In the genomic region with DNA sequence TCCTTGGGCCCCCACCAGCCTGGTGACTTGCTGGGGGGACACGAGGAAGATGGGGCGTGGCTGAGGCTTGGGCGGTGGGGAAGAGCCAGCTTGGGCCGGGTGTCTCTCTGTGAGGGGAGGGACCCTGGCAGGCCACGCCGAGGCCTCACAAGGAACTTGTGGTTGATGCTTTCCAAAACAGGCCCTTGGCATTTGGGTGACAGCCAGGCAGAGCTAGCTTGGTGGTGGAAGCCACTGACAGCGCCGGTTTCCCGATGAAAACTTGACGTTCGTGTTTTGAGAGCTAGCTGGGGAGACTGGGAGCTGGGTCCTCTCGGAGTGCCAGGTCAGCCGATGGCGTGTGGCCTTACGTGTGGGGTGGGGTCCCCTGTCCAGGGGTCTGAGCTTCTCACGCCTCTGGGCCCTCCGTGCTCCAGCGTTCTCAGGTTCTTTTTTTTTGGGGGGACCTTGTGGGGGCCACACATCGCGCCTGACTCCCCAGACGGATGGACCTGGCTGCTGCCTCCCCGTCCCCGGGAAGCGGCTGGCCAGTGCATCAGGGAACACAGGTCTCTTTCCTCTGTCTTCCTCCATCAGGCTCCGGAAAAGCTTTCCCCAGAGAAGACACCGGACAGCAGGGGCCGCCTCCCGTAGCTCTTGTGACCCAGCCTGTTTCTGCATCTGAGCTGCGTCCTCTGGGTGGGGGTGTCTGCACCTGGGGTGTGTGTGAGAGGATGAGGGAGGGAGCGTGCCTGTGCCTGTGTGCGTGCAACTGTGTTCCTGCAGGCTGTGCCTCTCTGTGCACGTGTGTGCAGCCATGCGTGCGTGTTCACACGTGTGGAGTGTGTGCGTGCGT, we compare ENCODE assay signal across 8 cellular contexts.
DNase-seq lines count a peak whose midpoint lies in the region; ATAC-seq lines count a peak whose summit lies in the region.

No MANE protein-coding gene starts in this region.

- no peak overlapping the region for H3K27ac ChIP-seq in CD4-positive, alpha-beta memory T cell (ENCODE audit: low read depth, low read length)
- H3K27ac ChIP-seq in naive thymus-derived CD4-positive, alpha-beta T cell (ENCODE audit: low read depth, low read length) = no peak overlapping the region

- intact Hi-C loops in CD4-positive, alpha-beta memory T cell (cut with micrococcal nuclease) = no loop called here
- intact Hi-C loops in naive thymus-derived CD4-positive, alpha-beta T cell (cut with micrococcal nuclease) = loop anchor here in 1 of 2 donors (2.0 kb wide), 1 partner anchor 484 kb away; no protein-coding TSS in a partner anchor

- H3K27me3 ChIP-seq in CD4-positive, alpha-beta memory T cell (ENCODE audit: insufficient read depth, low read length) = peaks cover 10% of the 10 kb centered on the region
- peaks cover 0 to 5% of the 10 kb centered on the region in 2 donors for H3K27me3 ChIP-seq in naive thymus-derived CD4-positive, alpha-beta T cell (ENCODE audit: control insufficient read depth in 2 of 2, insufficient read depth in 2 of 2, low read length in 2 of 2)

- H3K36me3 Mint-ChIP-seq in CD4-positive, alpha-beta memory T cell = no peaks in the 10 kb centered on the region
- H3K36me3 Mint-ChIP-seq in naive thymus-derived CD4-positive, alpha-beta T cell = no peaks in the 10 kb centered on the region

- peak in 1 of 5 donors; percentile 13 for DNase-seq in CD4-positive, alpha-beta memory T cell
- peak; percentile 41 to 50 for DNase-seq in activated T-cell treated with anti-CD3 and anti-CD28 coated beads, Interleukin-2, amount 50 U/mL, for 48 hours
- peak in 2 of 9 donors; percentile 28 to 30 for DNase-seq in naive thymus-derived CD4-positive, alpha-beta T cell
- DNase-seq in superior temporal gyrus (ENCODE audit: extremely low spot score) (no peak), NCI-H187 (lab: John Stamatoyannopoulos, UW) (no peak)
- no peak for DNase-seq in activated effector memory CD4-positive, alpha-beta T cell treated with anti-CD3 and anti-CD28 coated beads, Interleukin-2, amount 50 U/mL, for 16 hours

- peaks cover 22 to 40% of the 10 kb centered on the region in 2 donors for H3K27me3 Mint-ChIP-seq in CD4-positive, alpha-beta memory T cell
- peaks cover 31 to 42% (median 35%) of the 10 kb centered on the region in 5 donors for H3K27me3 Mint-ChIP-seq in naive thymus-derived CD4-positive, alpha-beta T cell

- peak overlapping the region; percentile 20 to 73 (median 50) for H3K4me3 Mint-ChIP-seq in CD4-positive, alpha-beta memory T cell
- H3K4me3 Mint-ChIP-seq in naive thymus-derived CD4-positive, alpha-beta T cell = peak overlapping the region in 9 of 10 donors; percentile 29 to 81 (median 66)

- peaks cover 6% of the 10 kb centered on the region for H3K4me1 ChIP-seq in CD4-positive, alpha-beta memory T cell (ENCODE audit: insufficient read depth, low read length)
- peaks cover 0 to 7% of the 10 kb centered on the region in 2 donors for H3K4me1 ChIP-seq in naive thymus-derived CD4-positive, alpha-beta T cell (ENCODE audit: control insufficient read depth in 2 of 2, insufficient read depth in 2 of 2, low read length in 2 of 2)

- CTCF ChIA-PET in CD4-positive, alpha-beta memory T cell (lab: Charles Lee; ENCODE audit: partially characterized antibody) = interaction anchor here (1.1 to 2.8 kb wide), 4 partner anchors 8 to 483 kb away, joined by 3 to 12 read pairs (median 4); no protein-coding TSS in a partner anchor
- CTCF ChIA-PET in naive thymus-derived CD4-positive, alpha-beta T cell (lab: Charles Lee) = interaction anchor here (0.6 to 1.4 kb wide), 6 partner anchors 8 to 273 kb away, joined by 3 to 9 read pairs (median 3); no protein-coding TSS in a partner anchor

- POLR2A ChIA-PET in CD4-positive, alpha-beta memory T cell (lab: Charles Lee; ENCODE audit: partially characterized antibody) = no interaction called here
- POLR2A ChIA-PET in naive thymus-derived CD4-positive, alpha-beta T cell (lab: Charles Lee) = interaction anchor here (0.7 kb wide), 1 partner anchor 19 kb away, joined by 3 read pairs; no protein-coding TSS in a partner anchor

- H3K9me3 ChIP-seq in CD4-positive, alpha-beta memory T cell (ENCODE audit: control insufficient read depth in 1 of 2, low read length in 2 of 2) = no peaks in the 10 kb centered on the region
- no peaks in the 10 kb centered on the region for H3K9me3 ChIP-seq in naive thymus-derived CD4-positive, alpha-beta T cell (ENCODE audit: control insufficient read depth in 2 of 3, low read length in 3 of 3)

- no peaks in the 10 kb centered on the region for H3K36me3 ChIP-seq in CD4-positive, alpha-beta memory T cell (ENCODE audit: insufficient read depth, low read length)
- H3K36me3 ChIP-seq in naive thymus-derived CD4-positive, alpha-beta T cell (ENCODE audit: control insufficient read depth in 2 of 3, insufficient read depth in 3 of 3, low read length in 3 of 3) = no peaks in the 10 kb centered on the region

- ATAC-seq in GM19395 (IDR thresholded peaks at IDR 0.05; ENCODE audit: unreplicated experiment) = peak; percentile 65
- peak; percentile 40 for ATAC-seq in HG03432 (IDR thresholded peaks at IDR 0.05; ENCODE audit: unreplicated experiment)
- ATAC-seq in naive thymus-derived CD4-positive, alpha-beta T cell = peak; percentile 65

- H3K9me3 Mint-ChIP-seq in CD4-positive, alpha-beta memory T cell = no peaks in the 10 kb centered on the region
- H3K9me3 Mint-ChIP-seq in naive thymus-derived CD4-positive, alpha-beta T cell = no peaks in the 10 kb centered on the region

- H3K4me3 ChIP-seq in CD4-positive, alpha-beta memory T cell (ENCODE audit: low read length in 2 of 2) = no peak overlapping the region
- H3K4me3 ChIP-seq in naive thymus-derived CD4-positive, alpha-beta T cell (ENCODE audit: low read length) = no peak overlapping the region

- H3K27ac Mint-ChIP-seq in CD4-positive, alpha-beta memory T cell = no peak overlapping the region
- no peak overlapping the region for H3K27ac Mint-ChIP-seq in naive thymus-derived CD4-positive, alpha-beta T cell

- peaks cover 0 to 5% (median 2%) of the 10 kb centered on the region in 4 donors for H3K4me1 Mint-ChIP-seq in CD4-positive, alpha-beta memory T cell
- peaks cover 0 to 8% (median 4%) of the 10 kb centered on the region in 7 donors for H3K4me1 Mint-ChIP-seq in naive thymus-derived CD4-positive, alpha-beta T cell

Comparison
In these comparisons a context has a peak if more than half of its experiments do, and no peak if none do; other contexts are left out.
1. DNase-seq: peak in activated T-cell treated with anti-CD3 and anti-CD28 coated beads, Interleukin-2, amount 50 U/mL, for 48 hours (2 of 2); none in superior temporal gyrus (single experiment), activated effector memory CD4-positive, alpha-beta T cell treated with anti-CD3 and anti-CD28 coated beads, Interleukin-2, amount 50 U/mL, for 16 hours (single experiment) and NCI-H187 (0 of 2).
2. Peak in every context shown above with its lines, with median percentiles within 50 percentile points of each other: ATAC-seq.